ENCODE assay signal across 9 cellular contexts in the genomic region with DNA sequence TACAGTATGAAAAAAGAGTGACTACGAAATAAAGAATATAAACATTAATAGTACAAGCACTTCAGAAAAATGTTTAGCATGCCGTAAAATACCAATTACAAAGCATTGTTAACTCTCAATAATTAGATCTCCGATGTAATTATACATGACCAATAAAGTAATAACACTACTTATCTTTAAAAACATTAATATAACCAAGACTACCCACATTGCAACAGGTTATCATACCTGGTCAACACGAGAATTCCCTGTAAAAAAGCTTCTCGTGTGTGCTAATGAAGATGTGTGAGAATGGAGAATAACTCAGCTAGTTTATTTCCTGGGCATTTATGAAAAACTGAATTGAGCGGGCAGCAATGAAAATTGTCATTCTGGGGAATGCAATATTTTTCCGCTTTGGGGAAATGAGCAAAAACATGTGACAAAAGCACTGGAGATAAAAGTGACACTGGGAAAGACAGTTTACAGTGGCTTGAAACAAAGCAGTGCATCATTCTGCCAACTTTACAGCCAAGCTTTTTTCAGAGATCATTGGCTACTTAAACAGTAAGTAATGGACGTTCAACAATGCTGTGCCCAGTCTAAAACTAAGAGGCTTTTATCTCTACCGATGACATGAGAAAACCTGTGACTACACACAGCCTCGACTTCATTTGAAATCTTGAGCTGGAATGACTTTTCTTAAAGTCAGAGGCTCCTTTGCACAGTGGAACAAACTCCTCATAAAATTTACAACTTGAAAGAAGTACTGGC. TPM values are rescaled to one million over a fixed set of nuclear protein-coding genes. Genes with fewer than 3 reads are reported as not detected.
DNase-seq lines count a peak whose midpoint lies in the region; ATAC-seq, FAIRE-seq and TF ChIP-seq lines count a peak whose summit lies in the region.
"Had no signal": no experiment of that assay in that cellular context is flagged by ENCODE, and none has a peak within 500 bp of the region (broad histone marks: within the 10 kb centered on the region; RNA-seq: fewer than 3 reads in every experiment).

No MANE protein-coding gene starts in this region.

- H3K27me3 ChIP-seq in keratinocyte (ENCODE audit: control insufficient read depth, extremely low read depth, insufficient read depth, low read length) (no peaks in the 10 kb centered on the region), stomach smooth muscle (ENCODE audit: control insufficient read depth in 1 of 2, insufficient read depth in 2 of 2, low read length in 2 of 2) (no peaks in the 10 kb centered on the region)

- no peaks in the 10 kb centered on the region for H3K9me3 ChIP-seq in keratinocyte (ENCODE audit: control insufficient read depth, low read depth, low read length)
- no peaks in the 10 kb centered on the region for H3K9me3 ChIP-seq in stomach smooth muscle (ENCODE audit: control insufficient read depth in 2 of 2, low read length in 2 of 2)

- no peak for ATAC-seq in GM19467 (IDR thresholded peaks at IDR 0.05; ENCODE audit: unreplicated experiment)

- dilution Hi-C loops in keratinocyte (cut with MboI; ENCODE audit: extremely low pct_ligation_motif_present, low sequenced_read_pairs), result no loop called here

- peak overlapping the region; percentile 76 for H3K27ac Mint-ChIP-seq in T-helper 2 cell treated with Interferon-gamma antibody and Interleukin-4, amounts not matched to agents 5 μg/mL and 100 μg/mL, for 36 hours

- peaks cover 49% of the 10 kb centered on the region for H3K4me1 Mint-ChIP-seq in T-helper 2 cell treated with Interferon-gamma antibody and Interleukin-4, amounts not matched to agents 5 μg/mL and 100 μg/mL, for 36 hours (ENCODE audit: low read depth)

- no peaks in the 10 kb centered on the region for H3K9me3 Mint-ChIP-seq in T-helper 2 cell treated with Interferon-gamma antibody and Interleukin-4, amounts not matched to agents 5 μg/mL and 100 μg/mL, for 36 hours

- TF ChIP-seq CTCF in keratinocyte (optimal IDR thresholded peaks at IDR 0.05 in 1 of 3, IDR thresholded peaks at IDR 0.05 in 1 of 3, conservative IDR thresholded peaks at IDR 0.05 in 1 of 3; ENCODE audit: extremely low read depth in 1 of 3, insufficient read depth in 2 of 3, low read length in 3 of 3), result no peak

- H3K9ac ChIP-seq in keratinocyte (ENCODE audit: control insufficient read depth, extremely low read depth, insufficient read depth, low read length), result no peak overlapping the region
- H3K9ac ChIP-seq in stomach smooth muscle (ENCODE audit: low read length in 2 of 2), result peak overlapping the region; percentile 77 to 88

- peak overlapping the region; percentile 70 for H3K4me2 ChIP-seq in keratinocyte (ENCODE audit: control insufficient read depth, extremely low read depth, insufficient read depth, low read depth, low read length)

- no peaks in the 10 kb centered on the region for H4K20me1 ChIP-seq in keratinocyte (ENCODE audit: control insufficient read depth, extremely low read depth, insufficient read depth, low read length)

- H3K9me1 ChIP-seq in keratinocyte (ENCODE audit: control insufficient read depth, extremely low read depth, insufficient read depth, low read length), result no peaks in the 10 kb centered on the region

- H3K27me3 Mint-ChIP-seq in T-helper 2 cell treated with Interferon-gamma antibody and Interleukin-4, amounts not matched to agents 5 μg/mL and 100 μg/mL, for 36 hours (ENCODE audit: low read depth), result no peaks in the 10 kb centered on the region

- FAIRE-seq in TTC549 (lab: Jason Lieb, UNC) (peak; percentile 20), keratinocyte (lab: Jason Lieb, UNC) (no peak)

- peaks cover 21% of the 10 kb centered on the region for H3K4me1 ChIP-seq in keratinocyte (ENCODE audit: control insufficient read depth, extremely low read depth, insufficient read depth, low read length)
- H3K4me1 ChIP-seq in stomach smooth muscle (ENCODE audit: control insufficient read depth, insufficient read depth, low read length), result peaks cover 58% of the 10 kb centered on the region

- peak overlapping the region; percentile 68 for H3K4me3 Mint-ChIP-seq in T-helper 2 cell treated with Interferon-gamma antibody and Interleukin-4, amounts not matched to agents 5 μg/mL and 100 μg/mL, for 36 hours

- H3K4me3 ChIP-seq in keratinocyte (ENCODE audit: control insufficient read depth in 2 of 3, extremely low read depth in 1 of 3, insufficient read depth in 2 of 3, low read depth in 1 of 3, low read length in 3 of 3), result no peak overlapping the region
- H3K4me3 ChIP-seq in stomach smooth muscle (ENCODE audit: low read length in 2 of 2), result peak overlapping the region in 1 of 2 donors; percentile 52

- H2AFZ ChIP-seq in keratinocyte (ENCODE audit: control insufficient read depth, low read length), result no peak overlapping the region

- H3K36me3 Mint-ChIP-seq in T-helper 2 cell treated with Interferon-gamma antibody and Interleukin-4, amounts not matched to agents 5 μg/mL and 100 μg/mL, for 36 hours (ENCODE audit: low read depth), result peaks cover 37% of the 10 kb centered on the region

- no peak for DNase-seq in T-helper 2 cell treated with Interferon-gamma antibody and Interleukin-4, amounts not matched to agents 5 μg/mL and 100 μg/mL, for 36 hours (ENCODE audit: low spot score)
- no peak for DNase-seq in T-helper 2 cell
- no peak for DNase-seq in keratinocyte (ENCODE audit: low read depth, low spot score)
- DNase-seq in dedifferentiated amniotic fluid mesenchymal stem cell (ENCODE audit: extremely low spot score), result no peak
- DNase-seq in central memory CD4-positive, alpha-beta T cell, result no peak
- DNase-seq: cortex of kidney had no signal

- H3K36me3 ChIP-seq in keratinocyte (ENCODE audit: control insufficient read depth in 2 of 2, extremely low read depth in 1 of 2, insufficient read depth in 2 of 2, low read length in 2 of 2) (peaks cover 0 to 1% of the 10 kb centered on the region in 2 experiments), stomach smooth muscle (ENCODE audit: control insufficient read depth in 2 of 2, insufficient read depth in 2 of 2, low read length in 2 of 2) (peaks cover 2 to 3% of the 10 kb centered on the region in 2 donors)

- no peaks in the 10 kb centered on the region for H3K79me2 ChIP-seq in keratinocyte (ENCODE audit: control insufficient read depth, insufficient read depth, low read length)

- no peak overlapping the region for H3K27ac ChIP-seq in keratinocyte (ENCODE audit: control insufficient read depth, insufficient read depth, low read length)
- H3K27ac ChIP-seq in stomach smooth muscle (ENCODE audit: low read length), result peak overlapping the region; percentile 97

RNA-seq across cellular contexts. Expression of a gene that starts 34.7 kb away (rescaled TPM):
- polyA plus RNA-seq in keratinocyte, result 3.2 to 4.9 TPM (median 3.2 TPM) in 3 replicates
- polyA plus RNA-seq in keratinocyte (2011; ENCODE audit: low read depth), result 1.3 TPM
- polyA plus RNA-seq in keratinocyte (2011; cell fraction: cytosol; rRNA removed), result 2.5 and 2.7 TPM in 2 replicates
- 7.0 and 7.4 TPM in 2 replicates for polyA plus RNA-seq in keratinocyte (2011; cell fraction: nucleus; rRNA removed)
- 3.0 and 7.0 TPM in 2 replicates for polyA plus RNA-seq in keratinocyte (2012; ENCODE audit: low replicate concordance)
- polyA minus RNA-seq in keratinocyte, result 8.8 to 18.0 TPM (median 9.0 TPM) in 3 replicates
- polyA minus RNA-seq in keratinocyte (2011; cell fraction: cytosol; rRNA and poly(A)+ RNA removed), result 10.7 TPM
- polyA minus RNA-seq in keratinocyte (2011; cell fraction: nucleus; rRNA and poly(A)+ RNA removed), result 11.0 and 15.0 TPM in 2 replicates
